In genomic region chr13:100898431-100898830, GRCh38 we compare ENCODE assay signal across 25 cellular contexts.
"Had no signal": no experiment of that assay in that cellular context is flagged by ENCODE, and none has a peak within 500 bp of the region (broad histone marks: within the 10 kb centered on the region; RNA-seq: fewer than 3 reads in every experiment).

No MANE protein-coding gene starts in this region.

- H3K36me3 Mint-ChIP-seq: memory B cell; naive thymus-derived CD8-positive, alpha-beta T cell; stimulated activated effector memory CD8-positive, alpha-beta T cell treated with anti-CD3 and anti-CD28 coated beads, Interleukin-12 subunit alpha, Interleukin-12 subunit beta, amount 100 ng/mL, for 72 hours had no signal

- DNase-seq: hippocampal formation; left ventricle myocardium inferior; naive thymus-derived CD8-positive, alpha-beta T cell; nucleus accumbens; pancreas; posterior cingulate gyrus; retina; right cardiac atrium; small intestine; spleen; stimulated activated CD4-positive, alpha-beta T cell treated with anti-CD3 and anti-CD28 coated beads, Interleukin-4, amount 100 ng/mL, for 24 hours; stimulated activated naive CD4-positive, alpha-beta T cell; tibial artery; trophoblast cell; upper lobe of right lung had no signal

- ATAC-seq: naive thymus-derived CD8-positive, alpha-beta T cell; pancreas; right cardiac atrium; sciatic nerve; stimulated activated effector memory CD8-positive, alpha-beta T cell treated with anti-CD3 and anti-CD28 coated beads, Interleukin-12 subunit alpha, Interleukin-12 subunit beta, amount 100 ng/mL, for 72 hours; upper lobe of right lung had no signal

- H3K27me3 Mint-ChIP-seq: memory B cell had no signal

- H3K4me3 Mint-ChIP-seq: memory B cell; naive thymus-derived CD8-positive, alpha-beta T cell; nephron; neural crest cell; stimulated activated effector memory CD8-positive, alpha-beta T cell treated with anti-CD3 and anti-CD28 coated beads, Interleukin-12 subunit alpha, Interleukin-12 subunit beta, amount 100 ng/mL, for 72 hours; stimulated activated naive CD8-positive, alpha-beta T cell treated with anti-CD3 and anti-CD28 coated beads, Interleukin-15, Interleukin-2, amounts not matched to agents 100 ng/mL and 50 ng/mL, for 24 hours had no signal

- H3K9me3 Mint-ChIP-seq: memory B cell, nephron had no signal

- H3K4me3 ChIP-seq: left ventricle myocardium inferior, lung, pancreas, prostate gland, spleen, suprapubic skin, thoracic aorta, tibial artery, upper lobe of right lung had no signal

- H3K27ac Mint-ChIP-seq: memory B cell; naive thymus-derived CD8-positive, alpha-beta T cell; nephron; stimulated activated effector memory CD8-positive, alpha-beta T cell treated with anti-CD3 and anti-CD28 coated beads, Interleukin-12 subunit alpha, Interleukin-12 subunit beta, amount 100 ng/mL, for 72 hours; stimulated activated naive CD8-positive, alpha-beta T cell treated with anti-CD3 and anti-CD28 coated beads, Interleukin-15, Interleukin-2, amounts not matched to agents 100 ng/mL and 50 ng/mL, for 24 hours had no signal

- H3K4me1 Mint-ChIP-seq: memory B cell; naive thymus-derived CD8-positive, alpha-beta T cell; nephron; stimulated activated effector memory CD8-positive, alpha-beta T cell treated with anti-CD3 and anti-CD28 coated beads, Interleukin-12 subunit alpha, Interleukin-12 subunit beta, amount 100 ng/mL, for 72 hours had no signal
